Comparison of ENCODE assay signal across 16 cellular contexts in the genomic region with DNA sequence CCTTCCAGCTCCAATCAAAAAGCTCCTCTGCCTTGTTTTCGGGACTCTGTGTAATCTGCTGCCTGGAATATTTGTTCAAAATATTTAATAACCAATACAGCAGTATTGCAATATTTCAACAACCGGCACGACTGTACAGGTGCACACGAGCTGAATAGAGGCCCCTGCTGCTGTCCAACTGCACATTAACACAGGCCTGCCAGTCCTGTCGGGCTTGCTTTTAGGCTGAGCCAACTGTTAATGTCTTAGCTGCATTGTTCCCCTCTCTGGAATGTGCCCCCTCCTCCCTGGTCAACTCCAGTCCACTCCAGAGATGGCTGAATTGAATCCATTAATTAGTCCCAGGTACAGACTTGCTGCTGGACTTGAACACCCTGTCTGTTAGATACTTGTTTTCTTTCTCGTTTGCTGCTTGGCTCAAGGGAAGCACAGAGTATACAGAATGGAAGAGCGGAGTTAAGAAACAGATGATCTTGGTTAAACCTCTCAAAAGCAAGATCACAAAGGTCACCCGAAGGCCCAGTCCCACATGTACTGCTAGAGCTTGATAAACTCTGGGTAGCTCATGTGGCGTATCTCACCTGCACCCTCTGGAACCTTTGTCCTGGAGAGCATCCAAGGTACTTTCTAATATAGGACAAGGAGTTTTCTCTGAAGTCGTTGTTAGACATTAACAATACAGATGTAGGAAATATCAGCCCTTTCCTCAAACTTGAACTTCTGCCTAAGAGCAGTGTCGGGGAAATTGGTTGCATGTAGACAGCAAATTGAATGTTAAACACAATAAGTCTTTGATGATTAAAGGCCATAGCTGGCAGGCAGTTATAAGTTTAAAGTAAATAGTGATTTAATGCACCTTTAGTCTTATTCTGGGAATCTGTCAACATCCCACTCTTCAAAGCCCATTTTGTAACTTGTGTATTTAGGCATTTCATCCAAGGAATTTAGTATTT. TPM values are rescaled to one million over a fixed set of nuclear protein-coding genes. Genes with fewer than 3 reads are reported as not detected.
A peak's percentile ranks its signal among the peaks of the same experiment; 100 is the strongest.
DNase-seq lines count a peak whose midpoint lies in the region; ATAC-seq, FAIRE-seq and TF ChIP-seq lines count a peak whose summit lies in the region.
"Had no signal": no experiment of that assay in that cellular context is flagged by ENCODE, and none has a peak within 500 bp of the region (broad histone marks: within the 10 kb centered on the region; RNA-seq: fewer than 3 reads in every experiment).

No MANE protein-coding gene starts in this region.

- H3K79me2 ChIP-seq in SK-N-SH (ENCODE audit: insufficient read depth) (no peaks in the 10 kb centered on the region), HepG2 (ENCODE audit: insufficient read depth, low read length) (no peaks in the 10 kb centered on the region)

- CTCF ChIA-PET in SK-N-SH (lab: Yijun Ruan, JAX): interaction anchor here (1.1 to 1.3 kb wide), 3 partner anchors 213 to 225 kb away, joined by 3 to 4 read pairs (median 4); no protein-coding TSS in a partner anchor
- CTCF ChIA-PET in HepG2 (lab: Yijun Ruan, JAX; ENCODE audit: low intra/inter-chr PET ratio, low total read pairs): no interaction called here
- CTCF ChIA-PET in activated CD8-positive, alpha-beta memory T cell treated with anti-CD3 and anti-CD28 coated beads, Interleukin-2, amount 10 ng/mL, durations not matched to agents 7 days and 5 days (lab: Charles Lee): interaction anchor here (1.3 to 11.7 kb wide), 3 partner anchors 210 to 253 kb away, joined by 3 to 142 read pairs (median 4); no protein-coding TSS in a partner anchor
- CTCF ChIA-PET in HEK293T (lab: Yijun Ruan, JAX): no interaction called here

- H3K4me2 ChIP-seq in SK-N-SH (no peak overlapping the region), HepG2 (ENCODE audit: low read depth, low read length) (peak overlapping the region; percentile 61)

- POLR2A ChIA-PET in SK-N-SH (lab: Yijun Ruan, JAX) (no interaction called here), HepG2 (lab: Yijun Ruan, JAX) (interaction anchor here (0.6 to 2.0 kb wide), 5 partner anchors 23 to 321 kb away, joined by 3 to 13 read pairs (median 4); a partner anchor contains a TSS), HEK293T (lab: Yijun Ruan, JAX) (no interaction called here)

- H3K27me3 Mint-ChIP-seq in central memory CD8-positive, alpha-beta T cell: no peaks in the 10 kb centered on the region
- H3K27me3 Mint-ChIP-seq in activated CD8-positive, alpha-beta memory T cell treated with anti-CD3 and anti-CD28 coated beads, Interleukin-2, amount 10 ng/mL, durations not matched to agents 7 days and 5 days: no peaks in the 10 kb centered on the region
- H3K27me3 Mint-ChIP-seq: CD4-positive, CD25-positive, alpha-beta regulatory T cell had no signal

- H3K4me1 ChIP-seq in SK-N-SH (ENCODE audit: control insufficient read depth in 1 of 2, insufficient read depth in 2 of 2, low read depth in 1 of 2, low read length in 1 of 2) (peaks cover 2 to 3% of the 10 kb centered on the region in 2 experiments; a peak in 2 of 4 replicates), HepG2 (ENCODE audit: insufficient read depth, low read length) (peaks cover 63% of the 10 kb centered on the region)
- H3K4me1 ChIP-seq: SJSA1 had no signal

- no peak for TF ChIP-seq POLR2A in HepG2 (IDR thresholded peaks at IDR 0.05; ENCODE audit: insufficient read depth in 1 of 2, low read depth in 2 of 2, low read length in 2 of 2)

- H4K20me1 ChIP-seq in SK-N-SH (ENCODE audit: insufficient read depth) (no peaks in the 10 kb centered on the region), HepG2 (ENCODE audit: insufficient read depth, low read length) (no peaks in the 10 kb centered on the region)

- H3F3A ChIP-seq in SK-N-SH (replicated peaks; ENCODE audit: insufficient read depth): no peaks in the 10 kb centered on the region

- DNase-seq in SK-N-SH (no peak), HepG2 (ENCODE audit: low spot score) (peak; percentile 93), HEK293T (ENCODE audit: extremely low spot score) (no peak)
- no peak for DNase-seq in central memory CD8-positive, alpha-beta T cell (ENCODE audit: low spot score in 2 of 2)
- DNase-seq in stimulated activated effector memory CD8-positive, alpha-beta T cell treated with anti-CD3 and anti-CD28 coated beads, Interleukin-12 subunit alpha, Interleukin-12 subunit beta, amount 100 ng/mL, for 72 hours (ENCODE audit: low spot score in 2 of 2): no peak
- no peak for DNase-seq in activated CD8-positive, alpha-beta memory T cell treated with anti-CD3 and anti-CD28 coated beads, Interleukin-2, amount 10 ng/mL, durations not matched to agents 7 days and 5 days
- no peak for DNase-seq in stimulated activated naive CD4-positive, alpha-beta T cell (lab: John Stamatoyannopoulos, UW)
- DNase-seq: activated effector memory CD4-positive, alpha-beta T cell treated with anti-CD3 and anti-CD28 coated beads, Interleukin-2, amount 50 U/mL, for 16 hours; CD4-positive, CD25-positive, alpha-beta regulatory T cell; foreskin melanocyte; NCI-H2029; stimulated activated CD4-positive, alpha-beta T cell treated with anti-CD3 and anti-CD28 coated beads, Interleukin-4, amount 100 ng/mL, for 24 hours had no signal

- no TSS peak for BruUV-seq in HepG2 (replicated peaks; lab: Mats Ljungman, UMichigan)

- H3K36me3 ChIP-seq in SK-N-SH (replicated peaks in 1 of 2; ENCODE audit: control insufficient read depth in 1 of 2, insufficient read depth in 2 of 2, low read length in 1 of 2): no peaks in the 10 kb centered on the region
- H3K36me3 ChIP-seq in HepG2 (replicated peaks in 1 of 2; ENCODE audit: control insufficient read depth in 1 of 2, insufficient read depth in 2 of 2, low read length in 2 of 2): peaks cover 0 to 1% of the 10 kb centered on the region in 2 experiments; a peak in 2 of 5 replicates
- H3K36me3 ChIP-seq: SJSA1, vagina had no signal

- H3K36me3 Mint-ChIP-seq in central memory CD8-positive, alpha-beta T cell (ENCODE audit: insufficient read depth): peaks cover 23% of the 10 kb centered on the region
- H3K36me3 Mint-ChIP-seq in stimulated activated effector memory CD8-positive, alpha-beta T cell treated with anti-CD3 and anti-CD28 coated beads, Interleukin-12 subunit alpha, Interleukin-12 subunit beta, amount 100 ng/mL, for 72 hours: peaks cover 23% of the 10 kb centered on the region
- peaks cover 17% of the 10 kb centered on the region for H3K36me3 Mint-ChIP-seq in activated CD8-positive, alpha-beta memory T cell treated with anti-CD3 and anti-CD28 coated beads, Interleukin-2, amount 10 ng/mL, durations not matched to agents 7 days and 5 days

- FAIRE-seq in HepG2 (lab: Jason Lieb, UNC): peak; percentile 71
- FAIRE-seq: TTC549 had no signal

- peaks cover 15% of the 10 kb centered on the region for H3K4me1 Mint-ChIP-seq in central memory CD8-positive, alpha-beta T cell
- H3K4me1 Mint-ChIP-seq in stimulated activated effector memory CD8-positive, alpha-beta T cell treated with anti-CD3 and anti-CD28 coated beads, Interleukin-12 subunit alpha, Interleukin-12 subunit beta, amount 100 ng/mL, for 72 hours: peaks cover 12% of the 10 kb centered on the region
- peaks cover 11% of the 10 kb centered on the region for H3K4me1 Mint-ChIP-seq in activated CD8-positive, alpha-beta memory T cell treated with anti-CD3 and anti-CD28 coated beads, Interleukin-2, amount 10 ng/mL, durations not matched to agents 7 days and 5 days

- 71% methylated on average over 11 of the region's 11 CpGs for WGBS in SK-N-SH (ENCODE audit: low lambda C conversion rate)
- WGBS in HepG2 (ENCODE audit: low lambda C conversion rate): 10% methylated on average over 11 of the region's 11 CpGs

- H3K4me3 ChIP-seq in SK-N-SH (ENCODE audit: low read depth in 2 of 2, low read length in 1 of 2): no peak overlapping the region
- peak overlapping the region in 2 of 3 experiments; percentile 0 to 10; a peak in 1 of 6 replicates for H3K4me3 ChIP-seq in HepG2 (replicated peaks in 1 of 3; ENCODE audit: insufficient read depth in 1 of 3, low read depth in 2 of 3, low read length in 3 of 3)
- H3K4me3 ChIP-seq: SJSA1, vagina had no signal

- no peak for TF ChIP-seq CTCF in SK-N-SH (IDR thresholded peaks at IDR 0.05)
- peak; percentile 1; the same call in 1 of the 2 replicates for TF ChIP-seq CTCF in HepG2 (CRISPR knock-in tag; IDR thresholded peaks at IDR 0.05)

- no peak overlapping the region for H3K4me3 Mint-ChIP-seq in central memory CD8-positive, alpha-beta T cell
- no peak overlapping the region for H3K4me3 Mint-ChIP-seq in stimulated activated effector memory CD8-positive, alpha-beta T cell treated with anti-CD3 and anti-CD28 coated beads, Interleukin-12 subunit alpha, Interleukin-12 subunit beta, amount 100 ng/mL, for 72 hours
- H3K4me3 Mint-ChIP-seq in activated CD8-positive, alpha-beta memory T cell treated with anti-CD3 and anti-CD28 coated beads, Interleukin-2, amount 10 ng/mL, durations not matched to agents 7 days and 5 days: no peak overlapping the region
- H3K4me3 Mint-ChIP-seq: CD4-positive, CD25-positive, alpha-beta regulatory T cell had no signal

- H3K9me2 ChIP-seq in SK-N-SH: no peaks in the 10 kb centered on the region

- H3K27ac ChIP-seq in SK-N-SH (ENCODE audit: low read depth in 2 of 2, low read length in 1 of 2) (no peak overlapping the region), HepG2 (ENCODE audit: extremely low read length, insufficient read depth, low read length) (peak overlapping the region; percentile 55)
- H3K27ac ChIP-seq: SJSA1, vagina had no signal

- ATAC-seq in SK-N-SH treated with all-trans-retinoic acid at 6 μM for 48 hours: peak; percentile 62
- no peak for ATAC-seq in central memory CD8-positive, alpha-beta T cell (replicated peaks; ENCODE audit: extremely low read depth, poor library complexity, severe bottlenecking)
- ATAC-seq in HepG2: peak; percentile 85
- no peak for ATAC-seq in stimulated activated effector memory CD8-positive, alpha-beta T cell treated with anti-CD3 and anti-CD28 coated beads, Interleukin-12 subunit alpha, Interleukin-12 subunit beta, amount 100 ng/mL, for 72 hours
- ATAC-seq in activated CD8-positive, alpha-beta memory T cell treated with anti-CD3 and anti-CD28 coated beads, Interleukin-2, amount 10 ng/mL, durations not matched to agents 7 days and 5 days: no peak

- H3K27ac Mint-ChIP-seq in central memory CD8-positive, alpha-beta T cell (ENCODE audit: low read depth): peak overlapping the region; percentile 75
- peak overlapping the region; percentile 44 for H3K27ac Mint-ChIP-seq in stimulated activated effector memory CD8-positive, alpha-beta T cell treated with anti-CD3 and anti-CD28 coated beads, Interleukin-12 subunit alpha, Interleukin-12 subunit beta, amount 100 ng/mL, for 72 hours
- no peak overlapping the region for H3K27ac Mint-ChIP-seq in activated CD8-positive, alpha-beta memory T cell treated with anti-CD3 and anti-CD28 coated beads, Interleukin-2, amount 10 ng/mL, durations not matched to agents 7 days and 5 days

- TF ChIP-seq EP300 in SK-N-SH (IDR thresholded peaks at IDR 0.05; ENCODE audit: borderline replicate concordance in 1 of 2, low read depth in 1 of 2, low read length in 1 of 2) (no peak), HepG2 (IDR thresholded peaks at IDR 0.05; ENCODE audit: low read depth in 2 of 2, low read length in 2 of 2) (peak; percentile 85 to 92; a peak in 3 of 4 replicates), HepG2 (CRISPR knock-in tag; IDR thresholded peaks at IDR 0.05; ENCODE audit: borderline replicate concordance) (peak; percentile 88)

- TF ChIP-seq RAD21 in SK-N-SH (IDR thresholded peaks at IDR 0.05; ENCODE audit: low read length) (no peak), HepG2 (CRISPR knock-in tag; IDR thresholded peaks at IDR 0.05) (no peak)

- in situ Hi-C loops in HepG2 (cut with HindIII; ENCODE audit: extremely low pct_ligation_motif_present, low pct_unique_long_range_greater_than_20kb): no loop called here

- no peaks in the 10 kb centered on the region for H3K9me3 Mint-ChIP-seq in central memory CD8-positive, alpha-beta T cell
- no peaks in the 10 kb centered on the region for H3K9me3 Mint-ChIP-seq in stimulated activated effector memory CD8-positive, alpha-beta T cell treated with anti-CD3 and anti-CD28 coated beads, Interleukin-12 subunit alpha, Interleukin-12 subunit beta, amount 100 ng/mL, for 72 hours
- H3K9me3 Mint-ChIP-seq in activated CD8-positive, alpha-beta memory T cell treated with anti-CD3 and anti-CD28 coated beads, Interleukin-2, amount 10 ng/mL, durations not matched to agents 7 days and 5 days (ENCODE audit: low read depth): no peaks in the 10 kb centered on the region
- H3K9me3 Mint-ChIP-seq: CD4-positive, CD25-positive, alpha-beta regulatory T cell had no signal

- H2AFZ ChIP-seq in SK-N-SH (ENCODE audit: low read depth) (no peak overlapping the region), HepG2 (ENCODE audit: low read length) (no peak overlapping the region)

- intact Hi-C loops in HepG2 (cut with micrococcal nuclease; ENCODE audit: unreplicated experiment): loop anchor here (2.0 to 10.0 kb wide), 2 partner anchors 39 to 293 kb away; no protein-coding TSS in a partner anchor

- no peaks in the 10 kb centered on the region for H3K9me3 ChIP-seq in SK-N-SH
- no peaks in the 10 kb centered on the region for H3K9me3 ChIP-seq in HepG2 (ENCODE audit: low read length)
- H3K9me3 ChIP-seq: SJSA1, vagina had no signal

- H3K27me3 ChIP-seq in SK-N-SH (ENCODE audit: insufficient read depth) (no peaks in the 10 kb centered on the region), HepG2 (ENCODE audit: control insufficient read depth in 1 of 2, insufficient read depth in 2 of 2, low read length in 2 of 2) (no peaks in the 10 kb centered on the region)
- H3K27me3 ChIP-seq: SJSA1, vagina had no signal

- H3K9ac ChIP-seq in SK-N-SH: no peak overlapping the region
- H3K9ac ChIP-seq in HepG2 (ENCODE audit: insufficient read depth, low read depth, low read length): no peak overlapping the region

RNA-seq across cellular contexts. Expression of a gene that starts 31.9 kb away (rescaled TPM):
- polyA plus RNA-seq in SK-N-SH (2012; rRNA removed) (4.5 and 5.8 TPM in 2 replicates), HepG2 (2011; rRNA removed) (10.0 and 11.4 TPM in 2 replicates)
- 5.4 and 5.5 TPM in 2 replicates for polyA plus RNA-seq in SK-N-SH (2012; cell fraction: cytosol; rRNA removed)
- 3.0 and 4.1 TPM in 2 replicates for polyA plus RNA-seq in SK-N-SH (2012; cell fraction: nucleus; rRNA removed)
- total RNA-seq in HepG2 (2016; rRNA removed; fragmentation: Illumina TruSeq; extraction: Trizol): 8.9 and 11.3 TPM in 2 replicates
- 4.2 and 5.0 TPM in 2 replicates for total RNA-seq in HepG2 (2016; cell fraction: cytosol; rRNA removed; fragmentation: Illumina TruSeq; extraction: Trizol; ENCODE audit: low read depth)
- 7.4 and 10.6 TPM in 2 replicates for total RNA-seq in HepG2 (2016; cell fraction: insoluble cytoplasmic fraction; rRNA removed; fragmentation: Illumina TruSeq; extraction: Trizol)
- 4.7 and 6.6 TPM in 2 replicates for total RNA-seq in HepG2 (2016; cell fraction: membrane; rRNA removed; fragmentation: Illumina TruSeq; extraction: Trizol)
- 5.9 and 8.2 TPM in 2 replicates for total RNA-seq in HepG2 (2016; cell fraction: nucleus; rRNA removed; fragmentation: Illumina TruSeq; extraction: Trizol)
- 10.9 and 12.3 TPM in 2 replicates for polyA plus RNA-seq in HepG2 (2011; cell fraction: cytosol; rRNA removed)
- 3.6 and 4.4 TPM in 2 replicates for polyA plus RNA-seq in HepG2 (2011; cell fraction: nucleus; rRNA removed)
- polyA plus RNA-seq in HepG2 (2012): 6.9 and 10.2 TPM in 2 replicates
- polyA plus RNA-seq in HepG2 (2016; cell fraction: cytosol; fragmentation: Illumina TruSeq; extraction: Trizol; ENCODE audit: low read depth): 3.7 and 4.1 TPM in 2 replicates
- polyA plus RNA-seq in HepG2 (2016; cell fraction: insoluble cytoplasmic fraction; fragmentation: Illumina TruSeq; extraction: Trizol; ENCODE audit: low read depth): 14.4 and 15.1 TPM in 2 replicates
- polyA plus RNA-seq in HepG2 (2016; cell fraction: membrane; fragmentation: Illumina TruSeq; extraction: Trizol; ENCODE audit: low read depth): 6.3 and 6.6 TPM in 2 replicates
- polyA plus RNA-seq in HepG2 (2016; cell fraction: nucleus; fragmentation: Illumina TruSeq; extraction: Trizol; ENCODE audit: insufficient read depth, low read depth): 6.6 and 9.9 TPM in 2 replicates
- polyA minus RNA-seq in HepG2 (2011; rRNA and poly(A)+ RNA removed; ENCODE audit: low replicate concordance): 0.94 and 8.3 TPM in 2 replicates
- polyA minus RNA-seq in HepG2 (2011; cell fraction: cytosol; rRNA and poly(A)+ RNA removed): 3.9 and 4.2 TPM in 2 replicates
- 15.9 and 20.3 TPM in 2 replicates for polyA minus RNA-seq in HepG2 (2011; cell fraction: nucleus; rRNA and poly(A)+ RNA removed)
- total RNA-seq in activated CD8-positive, alpha-beta memory T cell treated with anti-CD3 and anti-CD28 coated beads, Interleukin-2, amount 10 ng/mL, durations not matched to agents 7 days and 5 days: 1 to 10 TPM; 8.5 to 9.1 TPM

Comparison
In these comparisons a context has a peak if more than half of its experiments do, and no peak if none do; other contexts are left out.
1. ATAC-seq: peak in SK-N-SH treated with all-trans-retinoic acid at 6 μM for 48 hours (single experiment) and HepG2 (single experiment); none in central memory CD8-positive, alpha-beta T cell (single experiment), stimulated activated effector memory CD8-positive, alpha-beta T cell treated with anti-CD3 and anti-CD28 coated beads, Interleukin-12 subunit alpha, Interleukin-12 subunit beta, amount 100 ng/mL, for 72 hours (single experiment) and activated CD8-positive, alpha-beta memory T cell treated with anti-CD3 and anti-CD28 coated beads, Interleukin-2, amount 10 ng/mL, durations not matched to agents 7 days and 5 days (single experiment).
2. H3K4me3 ChIP-seq: peak in HepG2 (2 of 3); none in SK-N-SH (0 of 2).
3. CTCF ChIA-PET loops: an anchor here in SK-N-SH (1.1 to 1.3 kb wide) and activated CD8-positive, alpha-beta memory T cell treated with anti-CD3 and anti-CD28 coated beads, Interleukin-2, amount 10 ng/mL, durations not matched to agents 7 days and 5 days (1.3 to 11.7 kb wide); none called in HepG2 and HEK293T.